ENCODE assay signal across 8 cellular contexts in the genomic region with DNA sequence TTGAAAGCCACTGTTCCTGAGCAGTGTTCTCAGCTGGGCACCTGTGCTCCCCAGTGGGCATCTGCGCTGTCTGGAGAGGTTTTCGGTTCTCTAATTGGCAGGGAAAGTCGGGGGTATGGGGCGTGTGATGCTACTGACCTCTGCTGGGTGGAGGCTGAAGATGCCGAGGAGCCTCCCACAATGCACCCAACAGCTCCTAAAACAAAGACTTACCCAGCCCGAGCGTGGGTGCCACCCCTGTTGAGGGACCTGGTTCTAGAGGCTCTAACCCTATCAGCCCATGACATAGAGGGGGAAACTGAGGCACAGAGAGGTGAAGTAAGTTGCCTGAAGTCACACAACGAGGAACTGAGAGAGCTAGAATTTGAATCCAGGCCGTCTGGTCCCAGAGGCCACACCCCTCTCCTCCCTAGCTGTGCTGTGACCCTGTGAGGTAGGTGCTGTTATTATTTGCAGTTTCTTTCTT. TPM values are rescaled to one million over a fixed set of nuclear protein-coding genes. Genes with fewer than 3 reads are reported as not detected.
DNase-seq lines count a peak whose midpoint lies in the region; ATAC-seq and TF ChIP-seq lines count a peak whose summit lies in the region.

No MANE protein-coding gene starts in this region.

- peak; percentile 97 for ATAC-seq in memory B cell (ENCODE audit: low read depth)
- ATAC-seq in HG02938 (IDR thresholded peaks at IDR 0.05; ENCODE audit: unreplicated experiment) = no peak
- ATAC-seq in GM21723 (IDR thresholded peaks at IDR 0.05; ENCODE audit: unreplicated experiment) = no peak

- peak overlapping the region; percentile 63 for H3K4me3 Mint-ChIP-seq in memory B cell

- intact Hi-C loops in breast epithelium (cut with DNase I; ENCODE audit: low total_unique reads) = no loop called here

- H3K9me3 Mint-ChIP-seq in memory B cell = no peaks in the 10 kb centered on the region

- H3K4me3 ChIP-seq in breast epithelium = no peak overlapping the region

- peaks cover 0 to 4% of the 10 kb centered on the region in 2 donors for H3K4me1 ChIP-seq in breast epithelium

- peaks cover 7% of the 10 kb centered on the region for H3K4me1 Mint-ChIP-seq in memory B cell

- no peaks in the 10 kb centered on the region for H3K27me3 ChIP-seq in breast epithelium

- H3K27ac Mint-ChIP-seq in memory B cell = peak overlapping the region; percentile 54

- no peaks in the 10 kb centered on the region for H3K36me3 Mint-ChIP-seq in memory B cell

- no peak overlapping the region for H3K27ac ChIP-seq in breast epithelium

- H3K27me3 Mint-ChIP-seq in memory B cell = no peaks in the 10 kb centered on the region

- H3K9me3 ChIP-seq in breast epithelium = no peaks in the 10 kb centered on the region

- TF ChIP-seq CTCF in GM13976 (IDR thresholded peaks at IDR 0.05; ENCODE audit: borderline replicate concordance, control extremely low read depth, extremely low read depth, insufficient read depth, missing control alignments) (peak; percentile 62), breast epithelium (IDR thresholded peaks at IDR 0.05) (peak in 2 of 3 donors; percentile 19 to 20)

- in situ Hi-C loops in GM13976 (cut with MboI; ENCODE audit: low sequenced_read_pairs, unreplicated experiment) = no loop called here

- DNase-seq in AG08395 (ENCODE audit: low spot score) (peak; percentile 73), GM13976 (ENCODE audit: low spot score) (peak; percentile 83), MV-4-11 (lab: John Stamatoyannopoulos, UW) (peak; percentile 85), T-helper 1 cell (peak in 3 of 5 donors; percentile 26 to 49 (median 34)), breast epithelium (ENCODE audit: low spot score in 2 of 2) (no peak), memory B cell (ENCODE audit: low spot score in 2 of 2) (peak; percentile 63 to 70)

- no peak for TF ChIP-seq POLR2A in breast epithelium (IDR thresholded peaks at IDR 0.05)

- H3K36me3 ChIP-seq in breast epithelium = no peaks in the 10 kb centered on the region

RNA-seq across cellular contexts. Expression of a gene that starts 2.3 kb away (rescaled TPM):
- total RNA-seq in breast epithelium = not detected

RNA-seq across cellular contexts. Expression of a gene that starts 6.0 kb away (rescaled TPM):
- 1 to 10 TPM in 2 of 3 donors, not detected in 1; 3.3 to 5.6 TPM for total RNA-seq in breast epithelium

RNA-seq across cellular contexts. Expression of a gene that starts 10.1 kb away (rescaled TPM):
- total RNA-seq in breast epithelium = 1,000 to 10,000 TPM; 1,880 to 2,937 (median 2,507) TPM

RNA-seq across cellular contexts. Expression of a gene that starts 10.5 kb away (rescaled TPM):
- 10 to 100 TPM in 2 of 3 donors, 1 to 10 TPM in 1; 7.4 to 10.8 (median 10.5) TPM for total RNA-seq in breast epithelium

RNA-seq across cellular contexts. Expression of a gene that starts 28.3 kb away (rescaled TPM):
- total RNA-seq in breast epithelium = 10 to 100 TPM in 1 of 3 donors, 1 to 10 TPM in 2; 3.9 to 10.8 (median 5.0) TPM

Comparison
In these comparisons a context has a peak if more than half of its experiments do, and no peak if none do; other contexts are left out.
1. DNase-seq: peak in AG08395 (single experiment), GM13976 (single experiment), MV-4-11 (single experiment), T-helper 1 cell (3 of 5) and memory B cell (2 of 2); none in breast epithelium (0 of 2).